30 cellular contexts compared by ENCODE assay signal in the genomic region with DNA sequence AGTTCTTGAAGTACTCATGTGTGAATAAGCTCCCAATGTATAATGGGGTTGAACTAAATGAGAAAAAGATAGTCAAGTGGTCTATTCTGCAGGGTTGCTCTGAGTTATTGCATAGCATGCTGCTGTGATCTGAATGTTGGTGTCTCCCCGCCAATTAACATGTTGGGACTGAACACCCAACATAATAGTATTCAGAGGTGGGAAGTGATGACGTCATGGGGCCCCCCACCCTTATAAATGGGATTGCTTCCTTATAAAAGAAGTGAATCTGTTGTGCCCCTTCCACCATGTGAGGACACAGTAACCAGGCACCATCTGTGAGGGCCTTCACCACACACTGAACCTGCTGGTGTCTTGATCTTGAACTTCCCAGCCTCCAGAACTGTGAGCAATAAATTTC. TPM values are rescaled to one million over a fixed set of nuclear protein-coding genes. Genes with fewer than 3 reads are reported as not detected.
"Had no signal": no experiment of that assay in that cellular context is flagged by ENCODE, and none has a peak within 500 bp of the region (broad histone marks: within the 10 kb centered on the region; RNA-seq: fewer than 3 reads in every experiment).

No MANE protein-coding gene starts in this region.

- H3K79me2 ChIP-seq: hepatocyte had no signal

- H3K36me3 ChIP-seq: heart right ventricle, left ventricle myocardium inferior, neural progenitor cell, neutrophil, ovary, right atrium auricular region, spleen, tibial nerve, vagina had no signal

- H3K27me3 ChIP-seq: heart right ventricle, hepatocyte, neural progenitor cell, ovary, right atrium auricular region, spleen, tibial nerve, vagina had no signal

- H3K36me3 Mint-ChIP-seq: neural progenitor cell; stimulated activated memory B cell treated with anti-CD40 and anti-IgM and Interleukin-4, amounts not matched to agents 10 μg/mL and 1 μg/mL and 100 μg/mL, for 72 hours; type B pancreatic cell had no signal

- H3K4me2 ChIP-seq: hepatocyte, neural progenitor cell had no signal

- H3K27me3 Mint-ChIP-seq: stimulated activated memory B cell treated with anti-CD40 and anti-IgM and Interleukin-4, amounts not matched to agents 10 μg/mL and 1 μg/mL and 100 μg/mL, for 72 hours; stimulated activated naive CD8-positive, alpha-beta T cell treated with anti-CD3 and anti-CD28 coated beads, Interleukin-15, amount 100 ng/mL, for 72 hours had no signal

- H3K4me1 Mint-ChIP-seq: memory B cell; nephron; stimulated activated memory B cell treated with anti-CD40 and anti-IgM and Interleukin-4, amounts not matched to agents 10 μg/mL and 1 μg/mL and 100 μg/mL, for 72 hours had no signal

- H3K27ac ChIP-seq: heart right ventricle, hepatocyte, left ventricle myocardium inferior, neural progenitor cell, neutrophil, ovary, right atrium auricular region, skin epidermis, spleen, tibial nerve, vagina had no signal

- H3K4me3 Mint-ChIP-seq: memory B cell; naive thymus-derived CD8-positive, alpha-beta T cell; nephron; neural progenitor cell; stimulated activated memory B cell treated with anti-CD40 and anti-IgM and Interleukin-4, amounts not matched to agents 10 μg/mL and 1 μg/mL and 100 μg/mL, for 72 hours; stimulated activated naive CD8-positive, alpha-beta T cell treated with anti-CD3 and anti-CD28 coated beads, Interleukin-15, amount 100 ng/mL, for 72 hours; type B pancreatic cell had no signal

- H3K9me3 ChIP-seq: mucosa of descending colon, neutrophil, ovary, vagina had no signal

- H3K4me1 ChIP-seq: neural progenitor cell had no signal

- H3K9ac ChIP-seq: neural progenitor cell had no signal

- H3K4me3 ChIP-seq: heart right ventricle, hepatocyte, left ventricle myocardium inferior, mucosa of descending colon, neural progenitor cell, ovary, right atrium auricular region, skin epidermis, spleen, tibial nerve, vagina had no signal

- DNase-seq: heart right ventricle; islet precursor cell; left ventricle myocardium inferior; midbrain; mucosa of descending colon; naive thymus-derived CD8-positive, alpha-beta T cell; occipital lobe; ovary; spleen; stimulated activated CD4-positive, alpha-beta T cell treated with anti-CD3 and anti-CD28 coated beads, Interleukin-1b, Interleukin-23, amount 100 ng/mL, for 48 hours; stimulated activated CD4-positive, alpha-beta T cell treated with anti-CD3 and anti-CD28 coated beads, Interleukin-2, amount 100 ng/mL, for 48 hours; stimulated activated CD4-positive, alpha-beta T cell treated with anti-CD3 and anti-CD28 coated beads, Interleukin-4, amount 100 ng/mL, for 4 hours; stimulated activated CD8-positive, alpha-beta memory T cell treated with anti-CD3 and anti-CD28 coated beads, Interleukin-4, amount 100 ng/mL, for 48 hours; stimulated activated naive CD4-positive, alpha-beta T cell treated with Interleukin-2 at 50 U/mL for 16 hours; stimulated activated naive CD8-positive, alpha-beta T cell treated with anti-CD3 and anti-CD28 coated beads, Interleukin-15, amount 100 ng/mL, for 72 hours had no signal

- ATAC-seq: heart right ventricle; mucosa of descending colon; naive thymus-derived CD8-positive, alpha-beta T cell; sciatic nerve; stimulated activated memory B cell treated with anti-CD40 and anti-IgM and Interleukin-4, amounts not matched to agents 10 μg/mL and 1 μg/mL and 100 μg/mL, for 72 hours; stimulated activated naive CD8-positive, alpha-beta T cell treated with anti-CD3 and anti-CD28 coated beads, Interleukin-15, amount 100 ng/mL, for 72 hours had no signal

- H3K27ac Mint-ChIP-seq: memory B cell; naive thymus-derived CD8-positive, alpha-beta T cell; nephron; neural progenitor cell; progenitor cell of endocrine pancreas; stimulated activated memory B cell treated with anti-CD40 and anti-IgM and Interleukin-4, amounts not matched to agents 10 μg/mL and 1 μg/mL and 100 μg/mL, for 72 hours; stimulated activated naive CD8-positive, alpha-beta T cell treated with anti-CD3 and anti-CD28 coated beads, Interleukin-15, amount 100 ng/mL, for 72 hours; type B pancreatic cell had no signal

- H3K9me3 Mint-ChIP-seq: type B pancreatic cell had no signal

- H2AFZ ChIP-seq: hepatocyte, neural progenitor cell had no signal

RNA-seq across cellular contexts. Expression of gene MAB21L3, which starts 50.2 kb away (rescaled TPM):
- total RNA-seq: left ventricle myocardium inferior; lung microvascular endothelial cell; naive thymus-derived CD8-positive, alpha-beta T cell; ovary; progenitor cell of endocrine pancreas; pulmonary artery endothelial cell; right atrium auricular region; sciatic nerve had no signal
- polyA plus RNA-seq: heart right ventricle; naive thymus-derived CD8-positive, alpha-beta T cell; ovary had no signal
